27 cellular contexts compared by ENCODE assay signal in genomic region chr11:130886704-130887103, GRCh38. TPM values are rescaled to one million over a fixed set of nuclear protein-coding genes. Genes with fewer than 3 reads are reported as not detected.
DNase-seq lines count a peak whose midpoint lies in the region; ATAC-seq, FAIRE-seq and TF ChIP-seq lines count a peak whose summit lies in the region.
"Had no signal": no experiment of that assay in that cellular context is flagged by ENCODE, and none has a peak within 500 bp of the region (broad histone marks: within the 10 kb centered on the region; RNA-seq: fewer than 3 reads in every experiment).

No MANE protein-coding gene starts in this region.

- H3K27me3 ChIP-seq in liver (ENCODE audit: control insufficient read depth in 4 of 4, insufficient read depth in 4 of 4, low read length in 3 of 4) (no peaks in the 10 kb centered on the region), HepG2 (ENCODE audit: control insufficient read depth in 1 of 2, insufficient read depth in 2 of 2, low read length in 2 of 2) (no peaks in the 10 kb centered on the region), upper lobe of right lung (no peaks in the 10 kb centered on the region)
- H3K27me3 ChIP-seq: gastrocnemius medialis had no signal

- ATAC-seq in HepG2 (no peak), left lobe of liver (peak; percentile 49), upper lobe of right lung (peak; percentile 33), HG03097 (IDR thresholded peaks at IDR 0.05; ENCODE audit: low FRiP score, unreplicated experiment) (no peak), HG03521 (IDR thresholded peaks at IDR 0.05; ENCODE audit: unreplicated experiment) (no peak)
- ATAC-seq: gastrocnemius medialis, left colon, Panc1 had no signal

- no peak overlapping the region for H2AFZ ChIP-seq in HepG2 (ENCODE audit: low read length)

- H4K20me1 ChIP-seq in HepG2 (ENCODE audit: insufficient read depth, low read length), result no peaks in the 10 kb centered on the region

- H3K79me2 ChIP-seq in HepG2 (ENCODE audit: insufficient read depth, low read length), result no peaks in the 10 kb centered on the region

- 79% methylated on average over 2 of the region's 2 CpGs for WGBS in liver
- 0% methylated on average over 2 of the region's 2 CpGs for WGBS in HepG2 (ENCODE audit: low lambda C conversion rate)

- no peaks in the 10 kb centered on the region for H3K9me3 ChIP-seq in liver (ENCODE audit: control insufficient read depth in 4 of 4, low read length in 3 of 4)
- no peaks in the 10 kb centered on the region for H3K9me3 ChIP-seq in HepG2 (ENCODE audit: low read length)
- H3K9me3 ChIP-seq in upper lobe of right lung, result no peaks in the 10 kb centered on the region
- H3K9me3 ChIP-seq: gastrocnemius medialis had no signal

- H3K4me1 ChIP-seq in liver (ENCODE audit: control insufficient read depth in 4 of 4, insufficient read depth in 4 of 4, low read length in 3 of 4), result peaks cover 0 to 4% (median 2%) of the 10 kb centered on the region in 4 donors
- no peaks in the 10 kb centered on the region for H3K4me1 ChIP-seq in HepG2 (ENCODE audit: insufficient read depth, low read length)
- peaks cover 7% of the 10 kb centered on the region for H3K4me1 ChIP-seq in upper lobe of right lung

- intact Hi-C loops in HepG2 (cut with micrococcal nuclease; ENCODE audit: unreplicated experiment) (no loop called here), upper lobe of right lung (cut with DNase I) (no loop called here)

- H3K4me3 ChIP-seq in liver (ENCODE audit: low read depth in 1 of 3, low read length in 3 of 3) (no peak overlapping the region), HepG2 (replicated peaks in 1 of 3; ENCODE audit: insufficient read depth in 1 of 3, low read depth in 2 of 3, low read length in 3 of 3) (no peak overlapping the region), choroid plexus epithelial cell (ENCODE audit: low read depth, low read length) (no peak overlapping the region), upper lobe of right lung (no peak overlapping the region)
- H3K4me3 ChIP-seq: gastrocnemius medialis had no signal

- BruUV-seq in HepG2 (replicated peaks; lab: Mats Ljungman, UMichigan), result no TSS peak

- POLR2A ChIA-PET in HepG2 (lab: Yijun Ruan, JAX), result no interaction called here

- TF ChIP-seq RAD21 in liver (IDR thresholded peaks at IDR 0.05) (no peak), HepG2 (CRISPR knock-in tag; IDR thresholded peaks at IDR 0.05) (no peak)

- no peak for FAIRE-seq in HepG2 (lab: Jason Lieb, UNC)
- FAIRE-seq: astrocyte, GM12891 had no signal

- H3K36me3 ChIP-seq in liver (ENCODE audit: control insufficient read depth in 4 of 4, insufficient read depth in 3 of 4, low read depth in 1 of 4, low read length in 3 of 4) (peaks cover 0 to 30% (median 15%) of the 10 kb centered on the region in 4 donors), HepG2 (replicated peaks in 1 of 2; ENCODE audit: control insufficient read depth in 1 of 2, insufficient read depth in 2 of 2, low read length in 2 of 2) (no peaks in the 10 kb centered on the region), upper lobe of right lung (peaks cover 45% of the 10 kb centered on the region)

- DNase-seq in HepG2 (ENCODE audit: low spot score) (no peak), choroid plexus epithelial cell (ENCODE audit: low read depth) (peak; percentile 24), left lobe of liver (ENCODE audit: low spot score) (no peak), upper lobe of right lung (no peak), substantia nigra (lab: John Stamatoyannopoulos, UW) (no peak)
- DNase-seq: ACHN; activated CD4-positive, alpha-beta T cell treated with anti-CD3 and anti-CD28 coated beads, Interleukin-2, amount 10 ng/mL, durations not matched to agents 24 days and 14 days; activated effector memory CD4-positive, alpha-beta T cell treated with Interleukin-2 at 50 U/mL for 16 hours; caudate nucleus; gastrocnemius medialis; H7; hypothalamus; Kasumi-1; left colon; mesendoderm; NCI-H1436 treated with DMSO at 0.1 percent for 48 hours; NCI-H2081 treated with DMSO at 0.1 percent for 48 hours; NCI-H226; NCI-H69; posterior cingulate gyrus; stimulated activated CD4-positive, alpha-beta T cell treated with anti-CD3 and anti-CD28 coated beads, Interleukin-4, amount 100 ng/mL, for 4 hours had no signal

- no peak overlapping the region for H3K27ac ChIP-seq in liver (ENCODE audit: low read depth in 1 of 2, low read length in 2 of 2)
- no peak overlapping the region for H3K27ac ChIP-seq in HepG2 (ENCODE audit: extremely low read length, insufficient read depth, low read length)
- H3K27ac ChIP-seq in upper lobe of right lung, result peak overlapping the region; percentile 4
- no peak overlapping the region for H3K27ac ChIP-seq in substantia nigra (ENCODE audit: low read depth, low read length, poor library complexity, severe bottlenecking)
- H3K27ac ChIP-seq: gastrocnemius medialis had no signal

- in situ Hi-C loops in HepG2 (cut with HindIII; ENCODE audit: extremely low pct_ligation_motif_present, low pct_unique_long_range_greater_than_20kb), result loop anchor here (25.0 kb wide), 1 partner anchor 674 kb away; no protein-coding TSS in a partner anchor

- no peak for TF ChIP-seq EP300 in HepG2 (IDR thresholded peaks at IDR 0.05; ENCODE audit: low read depth in 2 of 2, low read length in 2 of 2)
- TF ChIP-seq EP300 in HepG2 (CRISPR knock-in tag; IDR thresholded peaks at IDR 0.05; ENCODE audit: borderline replicate concordance), result no peak

- no peak for TF ChIP-seq POLR2A in HepG2 (IDR thresholded peaks at IDR 0.05; ENCODE audit: insufficient read depth in 1 of 2, low read depth in 2 of 2, low read length in 2 of 2)

- no peak for TF ChIP-seq CTCF in liver (IDR thresholded peaks at IDR 0.05; ENCODE audit: low read depth, low read length, missing input control)
- no peak for TF ChIP-seq CTCF in HepG2 (CRISPR knock-in tag; IDR thresholded peaks at IDR 0.05)
- no peak for TF ChIP-seq CTCF in choroid plexus epithelial cell (conservative IDR thresholded peaks at IDR 0.05; ENCODE audit: low read depth, low read length)
- no peak for TF ChIP-seq CTCF in upper lobe of right lung (IDR thresholded peaks at IDR 0.05)

- no peak overlapping the region for H3K4me2 ChIP-seq in HepG2 (ENCODE audit: low read depth, low read length)

- H3K9ac ChIP-seq in liver (ENCODE audit: low read depth in 1 of 2, low read length in 2 of 2) (no peak overlapping the region), HepG2 (ENCODE audit: insufficient read depth, low read depth, low read length) (no peak overlapping the region)

- CTCF ChIA-PET in HepG2 (lab: Yijun Ruan, JAX; ENCODE audit: low intra/inter-chr PET ratio, low total read pairs), result no interaction called here

TF ChIP-seq in liver, 16 proteins besides CTCF, POLR2A, EP300 and RAD21:
- TF ChIP-seq RXRA (IDR thresholded peaks at IDR 0.05) (no peak), NR2F2 (IDR thresholded peaks at IDR 0.05) (peak; percentile 83), MAX (IDR thresholded peaks at IDR 0.05) (no peak), YY1 (IDR thresholded peaks at IDR 0.05) (no peak)

TF ChIP-seq in HepG2, 621 proteins besides CTCF, POLR2A, EP300 and RAD21 (continues in another document):
- TF ChIP-seq KLF6 (CRISPR knock-in tag; IDR thresholded peaks at IDR 0.05) (no peak), ISX (CRISPR knock-in tag; conservative IDR thresholded peaks at IDR 0.05) (no peak), POLR2AphosphoS5 (IDR thresholded peaks at IDR 0.05; ENCODE audit: low read depth, low read length) (no peak), BHLHE40 (IDR thresholded peaks at IDR 0.05; ENCODE audit: low read length) (no peak)

RNA-seq across cellular contexts. Expression of gene SNX19, which starts 29.6 kb away (rescaled TPM):
- total RNA-seq in liver, result 10 to 100 TPM; 32.3 to 94.5 TPM
- polyA plus RNA-seq in liver, result 10 to 100 TPM; 16.5 to 33.1 TPM
- total RNA-seq in HepG2 (2016; rRNA removed; fragmentation: Illumina TruSeq; extraction: Trizol), result 0.27 and 0.46 TPM in 2 replicates
- total RNA-seq in HepG2 (2016; cell fraction: cytosol; rRNA removed; fragmentation: Illumina TruSeq; extraction: Trizol; ENCODE audit: low read depth), result not detected in 2 replicates
- total RNA-seq in HepG2 (2016; cell fraction: insoluble cytoplasmic fraction; rRNA removed; fragmentation: Illumina TruSeq; extraction: Trizol), result 0.06 and 0.26 TPM in 2 replicates
- total RNA-seq in HepG2 (2016; cell fraction: membrane; rRNA removed; fragmentation: Illumina TruSeq; extraction: Trizol), result 0.10 and 0.15 TPM in 2 replicates
- total RNA-seq in HepG2 (2016; cell fraction: nucleus; rRNA removed; fragmentation: Illumina TruSeq; extraction: Trizol), result 0.78 and 0.81 TPM in 2 replicates
- 0.13 and 0.21 TPM in 2 replicates for polyA plus RNA-seq in HepG2 (2011; rRNA removed)
- polyA plus RNA-seq in HepG2 (2011; cell fraction: cytosol; rRNA removed), result 0.17 and 0.23 TPM in 2 replicates
- 0.29 and 0.31 TPM in 2 replicates for polyA plus RNA-seq in HepG2 (2011; cell fraction: nucleus; rRNA removed)
- 0.12 and 0.40 TPM in 2 replicates for polyA plus RNA-seq in HepG2 (2012)
- polyA plus RNA-seq in HepG2 (2016; cell fraction: cytosol; fragmentation: Illumina TruSeq; extraction: Trizol; ENCODE audit: low read depth), result 0.03 TPM in 1 of 2 replicates, not detected in the other
- polyA plus RNA-seq in HepG2 (2016; cell fraction: insoluble cytoplasmic fraction; fragmentation: Illumina TruSeq; extraction: Trizol; ENCODE audit: low read depth), result 0.11 and 0.15 TPM in 2 replicates
- polyA plus RNA-seq in HepG2 (2016; cell fraction: membrane; fragmentation: Illumina TruSeq; extraction: Trizol; ENCODE audit: low read depth), result 0.08 and 0.15 TPM in 2 replicates
- 0.07 and 0.15 TPM in 2 replicates for polyA plus RNA-seq in HepG2 (2016; cell fraction: nucleus; fragmentation: Illumina TruSeq; extraction: Trizol; ENCODE audit: insufficient read depth, low read depth)
- polyA minus RNA-seq in HepG2 (2011; rRNA and poly(A)+ RNA removed; ENCODE audit: low replicate concordance), result 0.74 and 44.9 TPM in 2 replicates
- 0.53 and 0.69 TPM in 2 replicates for polyA minus RNA-seq in HepG2 (2011; cell fraction: cytosol; rRNA and poly(A)+ RNA removed)
- 1.0 and 1.2 TPM in 2 replicates for polyA minus RNA-seq in HepG2 (2011; cell fraction: nucleus; rRNA and poly(A)+ RNA removed)
- total RNA-seq in left lobe of liver, result 33.9 TPM
- 72.2 TPM for total RNA-seq in upper lobe of right lung

Comparison
In these comparisons a context has a peak if more than half of its experiments do, and no peak if none do; other contexts are left out.
1. RNA of gene SNX19, which starts 29.6 kb away (total RNA-seq): 32.3 to 94.5 TPM in liver, 72.2 TPM in upper lobe of right lung (single experiment) and 33.9 TPM in left lobe of liver (single experiment); 0.06 to 0.81 TPM in HepG2; every median in the first group is over 10 times any median in the second.
2. ATAC-seq: peak in left lobe of liver (single experiment) and upper lobe of right lung (single experiment); none in HepG2 (single experiment), HG03097 (single experiment) and HG03521 (single experiment).